ENCODE assay signal across 1 cellular context in genomic region chr12:55060970-55061543, GRCh38.
TF ChIP-seq lines count a peak whose summit lies in the region.

No MANE protein-coding gene starts in this region.

TF ChIP-seq in WTC11, 78 proteins besides CTCF, POLR2A, EP300 and RAD21:
- TF ChIP-seq E2F4 (CRISPR knock-in tag; IDR thresholded peaks at IDR 0.05; ENCODE audit: borderline replicate concordance, low read depth) (no peak), ZBTB21 (CRISPR knock-in tag; IDR thresholded peaks at IDR 0.05; ENCODE audit: borderline replicate concordance) (no peak), ZNF671 (CRISPR knock-in tag; IDR thresholded peaks at IDR 0.05) (no peak), SOX15 (CRISPR knock-in tag; IDR thresholded peaks at IDR 0.05) (no peak)
